In the genomic region with DNA sequence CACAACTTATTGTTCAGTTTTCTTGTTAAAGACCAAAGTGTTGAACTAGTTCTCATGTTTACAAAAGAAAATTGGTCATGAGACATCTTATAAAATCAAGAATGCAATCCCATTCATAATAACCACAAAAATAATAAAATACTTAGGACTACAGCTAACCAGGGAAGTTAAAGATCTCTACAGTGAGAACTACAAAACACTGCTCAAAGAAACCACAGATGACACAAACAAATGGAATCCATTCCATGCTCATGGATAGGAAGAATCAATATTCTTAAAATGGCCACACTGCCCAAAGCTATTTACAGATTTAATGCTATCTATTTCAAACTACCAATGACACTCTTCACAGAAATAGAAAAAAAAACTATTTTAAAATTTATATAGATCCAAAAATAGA, we compare ENCODE assay signal across 31 cellular contexts.
"Had no signal": no experiment of that assay in that cellular context is flagged by ENCODE, and none has a peak within 500 bp of the region (broad histone marks: within the 10 kb centered on the region; RNA-seq: fewer than 3 reads in every experiment).

No MANE protein-coding gene starts in this region.

- DNase-seq: activated CD4-positive, alpha-beta memory T cell treated with anti-CD3 and anti-CD28 coated beads, Interleukin-2, amount 10 ng/mL, durations not matched to agents 7 days and 5 days; activated CD4-positive, alpha-beta T cell treated with anti-CD3 and anti-CD28 coated beads for 1 hour; activated CD4-positive, alpha-beta T cell treated with anti-CD3 and anti-CD28 coated beads for 48 hours; activated CD4-positive, CD25-positive, alpha-beta regulatory T cell; activated CD8-positive, alpha-beta memory T cell treated with anti-CD3 and anti-CD28 coated beads for 24 hours; activated CD8-positive, alpha-beta memory T cell treated with anti-CD3 and anti-CD28 coated beads, Interleukin-2, amount 10 ng/mL, durations not matched to agents 7 days and 5 days; activated CD8-positive, alpha-beta memory T cell treated with anti-CD3 and anti-CD28 coated beads, Interleukin-2, amount 50 U/mL, for 48 hours; activated effector memory CD4-positive, alpha-beta T cell treated with Interleukin-2 at 50 U/mL for 16 hours; activated naive CD4-positive, alpha-beta T cell treated with anti-CD3 and anti-CD28 coated beads, Interleukin-2, amount 10 ng/mL, durations not matched to agents 7 days and 5 days; activated naive CD8-positive, alpha-beta T cell treated with anti-CD3 and anti-CD28 coated beads, Interleukin-2, amount 50 U/mL, for 24 hours; activated T-cell treated with anti-CD3 and anti-CD28 coated beads, Interleukin-2, amount 50 U/mL, for 48 hours; anterior cingulate cortex; Karpas-422; KBM-7; NCI-H1105; NCI-H1436; NCI-H1694; NCI-H2029; NCI-H510A; NCI-H526; NCI-H748 treated with DMSO at 0.1 percent for 48 hours; NK-92 treated with Interleukin-12 subunit alpha and Interleukin-12 subunit beta, amount 100 ng/mL, for 24 hours; PC-9; SIG-M5; SW 1271; T-helper 1 cell; T-helper 2 cell; T-helper 9 cell; WERI-Rb-1 had no signal

- ATAC-seq: activated CD8-positive, alpha-beta memory T cell treated with anti-CD3 and anti-CD28 coated beads, Interleukin-2, amount 10 ng/mL, durations not matched to agents 7 days and 5 days; activated naive CD8-positive, alpha-beta T cell treated with anti-CD3 and anti-CD28 coated beads, Interleukin-2, amount 50 U/mL, for 24 hours; Right ventricle myocardium inferior; SK-N-SH treated with all-trans-retinoic acid at 6 μM for 48 hours had no signal
